Comparison of ENCODE assay signal across 2 cellular contexts in genomic region chr3:45878124-45878523, GRCh38.
TF ChIP-seq lines count a peak whose summit lies in the region.

No MANE protein-coding gene starts in this region.

TF ChIP-seq in GM12891, 5 proteins besides CTCF, POLR2A, EP300 and RAD21:
- TF ChIP-seq POLR2AphosphoS5 (IDR thresholded peaks at IDR 0.05; ENCODE audit: low read depth, low read length) (no peak), POU2F2 (IDR thresholded peaks at IDR 0.05; ENCODE audit: low read depth, low read length) (0 out of 2 replicates have a peak, but pooled peaks have one; percentile 55)

TF ChIP-seq in GM12878, 131 proteins besides CTCF, POLR2A, EP300 and RAD21 (continues in another document):
- TF ChIP-seq ZBTB11 (CRISPR knock-in tag; IDR thresholded peaks at IDR 0.05) (no peak), STAT3 (IDR thresholded peaks at IDR 0.05; ENCODE audit: low read depth, low read length) (no peak), PRDM15 (CRISPR knock-in tag; IDR thresholded peaks at IDR 0.05) (no peak), ETV6 (conservative IDR thresholded peaks at IDR 0.05 in 1 of 2, IDR thresholded peaks at IDR 0.05 in 1 of 2; ENCODE audit: borderline replicate concordance in 1 of 2, low read depth in 1 of 2) (0 out of 4 replicates have a peak, but pooled peaks of 1 of the 2 experiments have one; percentile 43), KLF5 (IDR thresholded peaks at IDR 0.05; ENCODE audit: partially characterized antibody) (no peak), ATF2 (IDR thresholded peaks at IDR 0.05; ENCODE audit: low read length) (peak; percentile 75), ZNF217 (IDR thresholded peaks at IDR 0.05) (no peak; the same call in 1 of the 2 replicates), RAD51 (IDR thresholded peaks at IDR 0.05) (no peak), BMI1 (IDR thresholded peaks at IDR 0.05; ENCODE audit: borderline replicate concordance) (no peak; the same call in 1 of the 2 replicates), ZNF24 (IDR thresholded peaks at IDR 0.05) (no peak), SIX5 (IDR thresholded peaks at IDR 0.05; ENCODE audit: low read depth, low read length, severe bottlenecking) (no peak), RCOR1 (conservative IDR thresholded peaks at IDR 0.05; ENCODE audit: low read depth, low read length) (no peak), NFXL1 (IDR thresholded peaks at IDR 0.05; ENCODE audit: borderline replicate concordance) (no peak), CHD4 (IDR thresholded peaks at IDR 0.05) (no peak), HDAC6 (IDR thresholded peaks at IDR 0.05; ENCODE audit: unreplicated experiment) (no peak), EGR1 (IDR thresholded peaks at IDR 0.05; ENCODE audit: borderline replicate concordance in 1 of 2, low read depth in 2 of 2, low read length in 2 of 2) (no peak), WRNIP1 (IDR thresholded peaks at IDR 0.05; ENCODE audit: borderline replicate concordance, low read depth, low read length) (no peak), ZNF274 (IDR thresholded peaks at IDR 0.05; ENCODE audit: insufficient read depth, insufficient read length) (no peak), HCFC1 (IDR thresholded peaks at IDR 0.05; ENCODE audit: low read length) (no peak), IKZF1 (conservative IDR thresholded peaks at IDR 0.05) (peak; percentile 52), EED (IDR thresholded peaks at IDR 0.05; ENCODE audit: low read depth) (no peak), SMC3 (IDR thresholded peaks at IDR 0.05; ENCODE audit: borderline replicate concordance, low read length) (no peak), BCL11A (IDR thresholded peaks at IDR 0.05; ENCODE audit: low read depth, low read length) (0 out of 2 replicates have a peak, but pooled peaks have one; percentile 36), MXI1 (IDR thresholded peaks at IDR 0.05; ENCODE audit: low read depth, low read length) (no peak), NRF1 (conservative IDR thresholded peaks at IDR 0.05; ENCODE audit: low read depth, low read length) (no peak), ZSCAN29 (IDR thresholded peaks at IDR 0.05) (no peak), PAX8 (IDR thresholded peaks at IDR 0.05) (no peak), ATF3 (IDR thresholded peaks at IDR 0.05; ENCODE audit: borderline replicate concordance, extremely low read depth, low read depth, low read length) (no peak), RUNX3 (IDR thresholded peaks at IDR 0.05; ENCODE audit: low read length) (peak; percentile 89), HSF1 (IDR thresholded peaks at IDR 0.05; ENCODE audit: low read depth, low read length) (no peak), NR2F1 (conservative IDR thresholded peaks at IDR 0.05) (peak; percentile 99), PAX5 (IDR thresholded peaks at IDR 0.05; ENCODE audit: borderline replicate concordance, low read depth, low read length) (0 out of 2 replicates have a peak, but pooled peaks have one; percentile 32), IRF4 (IDR thresholded peaks at IDR 0.05; ENCODE audit: low read depth, low read length) (0 out of 2 replicates have a peak, but pooled peaks have one; percentile 28), HDAC2 (IDR thresholded peaks at IDR 0.05) (no peak), MTA2 (IDR thresholded peaks at IDR 0.05; ENCODE audit: low read depth) (peak; percentile 71), PML (IDR thresholded peaks at IDR 0.05; ENCODE audit: low read length) (no peak), TBL1XR1 (IDR thresholded peaks at IDR 0.05; ENCODE audit: low read depth, low read length) (peak; percentile 92), CBFB (IDR thresholded peaks at IDR 0.05; ENCODE audit: low read depth) (no peak), ZNF207 (IDR thresholded peaks at IDR 0.05; ENCODE audit: borderline replicate concordance) (no peak), RB1 (IDR thresholded peaks at IDR 0.05; ENCODE audit: borderline replicate concordance) (no peak), BACH1 (IDR thresholded peaks at IDR 0.05; ENCODE audit: borderline replicate concordance) (no peak), NKRF (conservative IDR thresholded peaks at IDR 0.05) (no peak), TCF7 (IDR thresholded peaks at IDR 0.05; ENCODE audit: borderline replicate concordance) (peak; percentile 99), ASH2L (IDR thresholded peaks at IDR 0.05; ENCODE audit: borderline replicate concordance, low read depth) (no peak), SUPT20H (IDR thresholded peaks at IDR 0.05; ENCODE audit: borderline replicate concordance, control insufficient read depth, low read depth, low read length) (no peak), SPI1 (IDR thresholded peaks at IDR 0.05; ENCODE audit: borderline replicate concordance, insufficient read depth, low read depth, low read length) (no peak), RBBP5 (conservative IDR thresholded peaks at IDR 0.05) (no peak), JUNB (IDR thresholded peaks at IDR 0.05) (no peak), SMAD5 (IDR thresholded peaks at IDR 0.05; ENCODE audit: low read depth) (no peak)
- TF ChIP-seq, protein P1, sequence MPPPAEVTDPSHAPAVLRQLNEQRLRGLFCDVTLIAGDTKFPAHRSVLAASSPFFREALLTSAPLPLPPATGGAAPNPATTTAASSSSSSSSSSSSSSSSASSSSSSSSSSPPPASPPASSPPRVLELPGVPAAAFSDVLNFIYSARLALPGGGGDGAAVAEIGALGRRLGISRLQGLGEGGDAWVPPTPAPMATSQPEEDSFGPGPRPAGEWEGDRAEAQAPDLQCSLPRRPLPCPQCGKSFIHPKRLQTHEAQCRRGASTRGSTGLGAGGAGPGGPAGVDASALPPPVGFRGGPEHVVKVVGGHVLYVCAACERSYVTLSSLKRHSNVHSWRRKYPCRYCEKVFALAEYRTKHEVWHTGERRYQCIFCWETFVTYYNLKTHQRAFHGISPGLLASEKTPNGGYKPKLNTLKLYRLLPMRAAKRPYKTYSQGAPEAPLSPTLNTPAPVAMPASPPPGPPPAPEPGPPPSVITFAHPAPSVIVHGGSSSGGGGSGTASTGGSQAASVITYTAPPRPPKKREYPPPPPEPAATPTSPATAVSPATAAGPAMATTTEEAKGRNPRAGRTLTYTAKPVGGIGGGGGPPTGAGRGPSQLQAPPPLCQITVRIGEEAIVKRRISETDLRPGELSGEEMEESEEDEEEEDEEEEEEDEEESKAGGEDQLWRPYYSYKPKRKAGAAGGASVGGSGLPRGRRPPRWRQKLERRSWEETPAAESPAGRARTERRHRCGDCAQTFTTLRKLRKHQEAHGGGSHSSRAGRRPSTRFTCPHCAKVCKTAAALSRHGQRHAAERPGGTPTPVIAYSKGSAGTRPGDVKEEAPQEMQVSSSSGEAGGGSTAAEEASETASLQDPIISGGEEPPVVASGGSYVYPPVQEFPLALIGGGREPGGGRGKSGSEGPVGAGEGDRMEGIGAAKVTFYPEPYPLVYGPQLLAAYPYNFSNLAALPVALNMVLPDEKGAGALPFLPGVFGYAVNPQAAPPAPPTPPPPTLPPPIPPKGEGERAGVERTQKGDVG (CRISPR knock-in tag; IDR thresholded peaks at IDR 0.05), result no peak
- TF ChIP-seq, protein P2, sequence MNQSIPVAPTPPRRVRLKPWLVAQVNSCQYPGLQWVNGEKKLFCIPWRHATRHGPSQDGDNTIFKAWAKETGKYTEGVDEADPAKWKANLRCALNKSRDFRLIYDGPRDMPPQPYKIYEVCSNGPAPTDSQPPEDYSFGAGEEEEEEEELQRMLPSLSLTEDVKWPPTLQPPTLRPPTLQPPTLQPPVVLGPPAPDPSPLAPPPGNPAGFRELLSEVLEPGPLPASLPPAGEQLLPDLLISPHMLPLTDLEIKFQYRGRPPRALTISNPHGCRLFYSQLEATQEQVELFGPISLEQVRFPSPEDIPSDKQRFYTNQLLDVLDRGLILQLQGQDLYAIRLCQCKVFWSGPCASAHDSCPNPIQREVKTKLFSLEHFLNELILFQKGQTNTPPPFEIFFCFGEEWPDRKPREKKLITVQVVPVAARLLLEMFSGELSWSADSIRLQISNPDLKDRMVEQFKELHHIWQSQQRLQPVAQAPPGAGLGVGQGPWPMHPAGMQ (IDR thresholded peaks at IDR 0.05; ENCODE audit: borderline replicate concordance), result no peak
